In genomic region chr6:99252421-99252820, GRCh38 we compare ENCODE assay signal across 24 cellular contexts.
"Had no signal": no experiment of that assay in that cellular context is flagged by ENCODE, and none has a peak within 500 bp of the region (broad histone marks: within the 10 kb centered on the region; RNA-seq: fewer than 3 reads in every experiment).

No MANE protein-coding gene starts in this region.

- H3K36me3 ChIP-seq: neural progenitor cell, ovary, right lobe of liver, sigmoid colon, stomach, suprapubic skin, tibial artery, transverse colon, vagina had no signal

- DNase-seq: natural killer cell; occipital lobe; ovary; posterior cingulate gyrus; psoas muscle; right cardiac atrium; right lobe of liver; sigmoid colon; small intestine; stimulated activated CD4-positive, alpha-beta T cell treated with anti-CD3 and anti-CD28 coated beads, Interleukin-15, amount 100 ng/mL, for 24 hours; stimulated activated CD4-positive, alpha-beta T cell treated with anti-CD3 and anti-CD28 coated beads, Interleukin-2, amount 100 ng/mL, for 24 hours; stimulated activated CD4-positive, alpha-beta T cell treated with anti-CD3 and anti-CD28 coated beads, Interleukin-2, amount 100 ng/mL, for 48 hours; stimulated activated CD4-positive, alpha-beta T cell treated with anti-CD3 and anti-CD28 coated beads, Interleukin-4, amount 100 ng/mL, for 24 hours; stimulated activated naive B cell treated with anti-CD40 and anti-IgM and Interleukin-4, amounts not matched to agents 10 μg/mL and 1 μg/mL and 100 μg/mL, for 72 hours; stimulated activated naive CD4-positive, alpha-beta T cell treated with Interleukin-2 at 50 U/mL for 16 hours; stomach; testis; tibial artery; transverse colon had no signal

- H3K9me3 ChIP-seq: ovary, psoas muscle, right lobe of liver, sigmoid colon, stomach, suprapubic skin, testis, tibial artery, transverse colon, vagina had no signal

- H3K4me1 ChIP-seq: neural progenitor cell, parathyroid adenoma, psoas muscle, right lobe of liver, sigmoid colon, stomach, suprapubic skin, testis, tibial artery, transverse colon, vagina had no signal

- ATAC-seq: natural killer cell; psoas muscle; right cardiac atrium; right lobe of liver; stimulated activated effector memory CD8-positive, alpha-beta T cell treated with anti-CD3 and anti-CD28 coated beads, Interleukin-12 subunit alpha, Interleukin-12 subunit beta, amount 100 ng/mL, for 72 hours; stimulated activated naive B cell treated with anti-CD40 and anti-IgM and Interleukin-4, amounts not matched to agents 10 μg/mL and 1 μg/mL and 100 μg/mL, for 72 hours had no signal

- H3K27me3 ChIP-seq: ovary, right lobe of liver, sigmoid colon, testis, tibial artery, transverse colon, vagina had no signal

- H3K4me3 ChIP-seq: neural progenitor cell, ovary, psoas muscle, right lobe of liver, sigmoid colon, stomach, suprapubic skin, testis, tibial artery, transverse colon, vagina had no signal

- H3K27ac ChIP-seq: neural progenitor cell, ovary, parathyroid adenoma, psoas muscle, right lobe of liver, sigmoid colon, stomach, suprapubic skin, testis, tibial artery, transverse colon, vagina had no signal
